In the genomic region with DNA sequence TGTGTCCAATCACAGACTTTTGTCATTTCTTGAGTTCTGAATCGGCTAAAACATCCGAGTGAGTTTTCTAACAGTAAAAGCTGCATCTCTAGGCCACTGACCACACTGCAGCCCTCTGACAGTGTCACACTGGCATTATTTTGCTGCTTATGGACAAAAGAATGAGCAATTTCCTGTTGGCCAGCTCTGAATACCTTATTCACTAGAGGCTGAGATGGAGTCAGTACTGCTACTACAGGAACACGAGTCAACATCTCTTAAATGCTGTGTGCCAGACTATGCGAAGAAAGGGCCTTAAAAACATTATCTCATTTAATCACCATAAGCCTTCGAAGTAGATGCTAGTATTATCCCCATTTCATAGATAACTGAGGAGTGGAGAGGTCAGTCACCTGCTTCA, we compare ENCODE assay signal across 19 cellular contexts. TPM values are rescaled to one million over a fixed set of nuclear protein-coding genes. Genes with fewer than 3 reads are reported as not detected.
DNase-seq lines count a peak whose midpoint lies in the region; ATAC-seq and TF ChIP-seq lines count a peak whose summit lies in the region.
"Had no signal": no experiment of that assay in that cellular context is flagged by ENCODE, and none has a peak within 500 bp of the region (broad histone marks: within the 10 kb centered on the region; RNA-seq: fewer than 3 reads in every experiment).

No MANE protein-coding gene starts in this region.

- H3K4me3 ChIP-seq in RWPE2 (ENCODE audit: severe bottlenecking) (no peak overlapping the region), fibroblast of mammary gland (ENCODE audit: control insufficient read depth, low read depth, low read length) (no peak overlapping the region)
- H3K4me3 ChIP-seq: neural progenitor cell, uterus had no signal

- POLR2A ChIA-PET in HEK293T (lab: Yijun Ruan, JAX) = no interaction called here

- H3K27ac ChIP-seq in RWPE2 (ENCODE audit: poor library complexity, severe bottlenecking) = no peak overlapping the region
- H3K27ac ChIP-seq: neural progenitor cell, uterus, WERI-Rb-1 had no signal

- ATAC-seq in RWPE2 (ENCODE audit: low read depth) = peak; percentile 48; the same call in 1 of the 3 replicates
- ATAC-seq in GM18502 (IDR thresholded peaks at IDR 0.05; ENCODE audit: poor library complexity, unreplicated experiment) = no peak
- ATAC-seq: T-cell had no signal

- no peaks in the 10 kb centered on the region for H3K36me3 ChIP-seq in RWPE2 (ENCODE audit: low read depth)
- H3K36me3 ChIP-seq: neural progenitor cell, uterus, WERI-Rb-1 had no signal

- no peak for TF ChIP-seq CTCF in RWPE2 (IDR thresholded peaks at IDR 0.05; ENCODE audit: poor library complexity, severe bottlenecking)
- no peak for TF ChIP-seq CTCF in fibroblast of mammary gland (conservative IDR thresholded peaks at IDR 0.05; ENCODE audit: control insufficient read depth, insufficient read depth, low read depth, low read length)

- CTCF ChIA-PET in HEK293T (lab: Yijun Ruan, JAX) = no interaction called here

- H3K4me1 ChIP-seq in RWPE2 (ENCODE audit: insufficient read depth, poor library complexity, severe bottlenecking) = peaks cover 17% of the 10 kb centered on the region
- H3K4me1 ChIP-seq: neural progenitor cell, uterus had no signal

- H3K9me3 ChIP-seq in RWPE2 (ENCODE audit: severe bottlenecking) = no peaks in the 10 kb centered on the region
- H3K9me3 ChIP-seq: uterus had no signal

- DNase-seq in EL = peak; percentile 65
- no peak for DNase-seq in RWPE2 (ENCODE audit: low spot score)
- peak; percentile 60 for DNase-seq in fibroblast of mammary gland (ENCODE audit: low read depth)
- peak; percentile 73 for DNase-seq in pulmonary artery endothelial cell (ENCODE audit: low read depth, low spot score)
- DNase-seq in epidermal melanocyte (ENCODE audit: insufficient read length, low spot score) = no peak
- no peak for DNase-seq in HEK293T (ENCODE audit: extremely low spot score)
- no peak for DNase-seq in NOMO-1 treated with DMSO at 0.1 percent for 48 hours (lab: John Stamatoyannopoulos, UW; ENCODE audit: unreplicated experiment)
- DNase-seq: activated CD4-positive, alpha-beta memory T cell treated with anti-CD3 and anti-CD28 coated beads for 36 hours; activated naive CD4-positive, alpha-beta T cell treated with anti-CD3 and anti-CD28 coated beads, Interleukin-2, amount 50 U/mL, for 16 hours; activated T-cell treated with anti-CD3 and anti-CD28 coated beads, Interleukin-2, amount 50 U/mL, for 24 hours; GF-D8; hippocampal formation; kidney; right cardiac atrium; T-cell; uterus had no signal

- H3K27me3 ChIP-seq in RWPE2 (ENCODE audit: insufficient read depth, poor library complexity, severe bottlenecking) = no peaks in the 10 kb centered on the region
- H3K27me3 ChIP-seq: neural progenitor cell, uterus had no signal

TF ChIP-seq in HEK293T, 16 proteins besides CTCF, POLR2A, EP300 and RAD21:
- no peak for TF ChIP-seq LEF1 (IDR thresholded peaks at IDR 0.05; ENCODE audit: borderline replicate concordance)
- TF ChIP-seq, protein P1, sequence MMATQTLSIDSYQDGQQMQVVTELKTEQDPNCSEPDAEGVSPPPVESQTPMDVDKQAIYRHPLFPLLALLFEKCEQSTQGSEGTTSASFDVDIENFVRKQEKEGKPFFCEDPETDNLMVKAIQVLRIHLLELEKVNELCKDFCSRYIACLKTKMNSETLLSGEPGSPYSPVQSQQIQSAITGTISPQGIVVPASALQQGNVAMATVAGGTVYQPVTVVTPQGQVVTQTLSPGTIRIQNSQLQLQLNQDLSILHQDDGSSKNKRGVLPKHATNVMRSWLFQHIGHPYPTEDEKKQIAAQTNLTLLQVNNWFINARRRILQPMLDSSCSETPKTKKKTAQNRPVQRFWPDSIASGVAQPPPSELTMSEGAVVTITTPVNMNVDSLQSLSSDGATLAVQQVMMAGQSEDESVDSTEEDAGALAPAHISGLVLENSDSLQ (IDR thresholded peaks at IDR 0.05) = no peak
- no peak for TF ChIP-seq CTBP1 (IDR thresholded peaks at IDR 0.05; ENCODE audit: borderline replicate concordance)
- TF ChIP-seq NFRKB (IDR thresholded peaks at IDR 0.05) = no peak

RNA-seq across cellular contexts. Expression of a gene that starts 42.5 kb away (rescaled TPM):
- under 0.01 and 0.11 TPM in 2 replicates for total RNA-seq in pulmonary artery endothelial cell

Comparison
In these comparisons a context has a peak if more than half of its experiments do, and no peak if none do; other contexts are left out.
1. DNase-seq: peak in EL (single experiment), fibroblast of mammary gland (single experiment) and pulmonary artery endothelial cell (single experiment); none in RWPE2 (single experiment), epidermal melanocyte (single experiment), HEK293T (single experiment) and NOMO-1 treated with DMSO at 0.1 percent for 48 hours (single experiment).